17 cellular contexts compared by ENCODE assay signal in the genomic region with DNA sequence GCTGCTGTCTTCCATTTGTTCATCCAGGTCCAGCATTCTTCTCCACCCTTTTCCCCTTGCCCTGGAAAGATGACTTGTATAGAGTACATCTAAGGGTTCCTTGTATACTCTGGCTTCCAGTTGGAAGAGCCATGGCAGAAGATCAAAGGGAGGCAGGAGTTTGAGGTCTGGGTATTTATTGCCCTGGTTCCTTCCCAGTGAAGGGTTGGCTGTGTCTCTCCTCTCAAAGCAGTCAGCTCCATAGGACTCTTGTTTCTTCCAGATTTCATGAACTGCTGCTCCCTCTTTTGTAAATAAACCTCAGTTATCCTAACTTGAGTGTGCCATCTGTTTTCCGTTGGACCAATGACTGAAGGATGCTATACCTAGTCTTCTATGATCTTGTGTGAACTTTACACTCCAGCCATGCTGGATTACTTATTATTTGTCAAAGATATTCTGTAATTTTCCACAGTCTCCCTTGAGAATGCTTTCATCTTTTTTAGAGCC. TPM values are rescaled to one million over a fixed set of nuclear protein-coding genes. Genes with fewer than 3 reads are reported as not detected.
DNase-seq lines count a peak whose midpoint lies in the region; ATAC-seq and TF ChIP-seq lines count a peak whose summit lies in the region.
"Had no signal": no experiment of that assay in that cellular context is flagged by ENCODE, and none has a peak within 500 bp of the region (broad histone marks: within the 10 kb centered on the region; RNA-seq: fewer than 3 reads in every experiment).

No MANE protein-coding gene starts in this region.

- H3K9me2 ChIP-seq in PC-9 (ENCODE audit: insufficient read depth) = no peaks in the 10 kb centered on the region

- H3K4me3 ChIP-seq in PC-9 = no peak overlapping the region
- H3K4me3 ChIP-seq: GM23338 had no signal

- no peak for TF ChIP-seq CTCF in PC-9 (conservative IDR thresholded peaks at IDR 0.05)
- no peak for TF ChIP-seq CTCF in foreskin keratinocyte (conservative IDR thresholded peaks at IDR 0.05)

- H3K27ac ChIP-seq in PC-9 = no peak overlapping the region
- H3K27ac ChIP-seq in foreskin keratinocyte = no peak overlapping the region

- POLR2A ChIA-PET in PC-9 (lab: Charles Lee; ENCODE audit: unreplicated experiment) = no interaction called here

- H3K27me3 ChIP-seq in PC-9 (ENCODE audit: insufficient read depth, low read depth) = no peaks in the 10 kb centered on the region
- H3K27me3 ChIP-seq in foreskin keratinocyte = no peaks in the 10 kb centered on the region

- DNase-seq in HuH-7 (ENCODE audit: low spot score) (peak; percentile 34), HuH-7.5 (ENCODE audit: low spot score) (peak; percentile 44), PC-9 (no peak), NCI-H510A treated with DMSO at 0.1 percent for 48 hours (lab: John Stamatoyannopoulos, UW) (no peak), foreskin keratinocyte (no peak), T-helper 2 cell (no peak)
- DNase-seq: C1 segment of cervical spinal cord; Calu3; CD4-positive, alpha-beta memory T cell; COR-L47; DMS53; DMS79 treated with DMSO at 0.1 percent for 48 hours; GF-D8; H9 had no signal

- H3K79me2 ChIP-seq in PC-9 (ENCODE audit: low read depth) = no peaks in the 10 kb centered on the region

- intact Hi-C loops in PC-9 (cut with micrococcal nuclease; ENCODE audit: unreplicated experiment) = no loop called here

- no peak for ATAC-seq in foreskin keratinocyte
- ATAC-seq: GM23338, HCT116 had no signal

- H3K4me1 ChIP-seq in PC-9 (replicated peaks; ENCODE audit: insufficient read depth) (no peaks in the 10 kb centered on the region), foreskin keratinocyte (no peaks in the 10 kb centered on the region)

- H3K9me3 ChIP-seq in PC-9 (ENCODE audit: insufficient read depth, low read depth) = no peaks in the 10 kb centered on the region

- no peak overlapping the region for H3K4me2 ChIP-seq in PC-9
- H3K4me2 ChIP-seq: GM23338 had no signal

- no peaks in the 10 kb centered on the region for H3K36me3 ChIP-seq in PC-9 (ENCODE audit: low read depth)

- H2AFZ ChIP-seq in PC-9 = 0 out of 2 replicates have a peak overlapping the region, but pooled peaks have one; percentile 16
- H2AFZ ChIP-seq: GM23338 had no signal

- CTCF ChIA-PET in PC-9 (lab: Charles Lee) = no interaction called here

- no peaks in the 10 kb centered on the region for H3F3A ChIP-seq in PC-9 (ENCODE audit: insufficient read depth, low read depth)

- BruUV-seq in PC-9 (replicated peaks; lab: Mats Ljungman, UMichigan) = no TSS peak

- H4K20me1 ChIP-seq in PC-9 (ENCODE audit: insufficient read depth) = no peaks in the 10 kb centered on the region

RNA-seq across cellular contexts. Expression of a gene that starts 6.4 kb away (rescaled TPM):
- 0.31 and 0.38 TPM in 2 replicates for total RNA-seq in PC-9 (2021)
- 4.9 and 5.6 TPM in 2 replicates for total RNA-seq in foreskin keratinocyte
- 3.7 and 3.9 TPM in 2 replicates for polyA plus RNA-seq in foreskin keratinocyte

RNA-seq across cellular contexts. Expression of a gene that starts 23.8 kb away (rescaled TPM):
- total RNA-seq in PC-9 (2021) = not detected in 2 replicates
- total RNA-seq in foreskin keratinocyte = 0.17 and 0.18 TPM in 2 replicates
- polyA plus RNA-seq in foreskin keratinocyte = 0.19 and 0.20 TPM in 2 replicates
- total RNA-seq: A172, GM23338, H9 had no signal
- polyA plus RNA-seq: GM23338 had no signal

Comparison
In these comparisons a context has a peak if more than half of its experiments do, and no peak if none do; other contexts are left out.
1. DNase-seq: peak in HuH-7 (single experiment) and HuH-7.5 (single experiment); none in PC-9 (0 of 2), NCI-H510A treated with DMSO at 0.1 percent for 48 hours (single experiment), foreskin keratinocyte (0 of 2) and T-helper 2 cell (0 of 5).